Comparison of ENCODE assay signal across 23 cellular contexts in the genomic region with DNA sequence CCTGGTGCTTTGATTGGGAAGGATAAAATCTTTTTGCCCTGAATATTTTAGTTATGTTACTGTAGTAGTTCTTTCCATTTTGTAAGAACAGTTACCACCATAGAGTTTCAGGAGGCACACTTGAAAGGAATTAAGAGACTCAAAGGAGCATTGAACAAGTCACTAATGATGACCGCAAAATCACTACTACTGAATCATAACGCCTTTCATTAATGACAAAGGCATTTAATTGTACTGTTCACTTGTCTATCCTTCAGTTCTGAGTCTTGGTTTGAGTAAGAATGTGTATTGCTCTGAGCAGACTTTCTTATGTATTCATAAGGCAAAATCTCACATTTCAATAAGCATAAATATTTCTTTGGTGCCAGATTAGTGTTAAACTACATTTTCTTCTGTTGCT. TPM values are rescaled to one million over a fixed set of nuclear protein-coding genes. Genes with fewer than 3 reads are reported as not detected.
DNase-seq lines count a peak whose midpoint lies in the region; ATAC-seq, FAIRE-seq and TF ChIP-seq lines count a peak whose summit lies in the region.
"Had no signal": no experiment of that assay in that cellular context is flagged by ENCODE, and none has a peak within 500 bp of the region (broad histone marks: within the 10 kb centered on the region; RNA-seq: fewer than 3 reads in every experiment).

No MANE protein-coding gene starts in this region.

- in situ Hi-C loops in KBM-7 (cut with MboI; ENCODE audit: low pct_unique_long_range_greater_than_20kb, low sequenced_read_pairs) = no loop called here

- no peaks in the 10 kb centered on the region for H3K9me3 Mint-ChIP-seq in activated CD8-positive, alpha-beta T cell treated with anti-CD3 and anti-CD28 coated beads for 36 hours
- peaks cover 3% of the 10 kb centered on the region for H3K9me3 Mint-ChIP-seq in activated CD8-positive, alpha-beta T cell treated with anti-CD3 and anti-CD28 coated beads, Interleukin-2, amount 10 ng/mL, durations not matched to agents 7 days and 5 days (ENCODE audit: insufficient read depth)
- no peaks in the 10 kb centered on the region for H3K9me3 Mint-ChIP-seq in stimulated activated effector memory CD8-positive, alpha-beta T cell treated with anti-CD3 and anti-CD28 coated beads, Interleukin-12 subunit alpha, Interleukin-12 subunit beta, amount 100 ng/mL, for 72 hours
- H3K9me3 Mint-ChIP-seq: CD4-positive, CD25-positive, alpha-beta regulatory T cell; CD8-positive, alpha-beta T cell had no signal

- ATAC-seq in activated CD4-positive, CD25-positive, alpha-beta regulatory T cell treated with anti-CD3 and anti-CD28 coated beads, Interleukin-2, amount 50 U/mL, for 24 hours = peak; percentile 74 to 92
- ATAC-seq in activated CD8-positive, alpha-beta T cell treated with anti-CD3 and anti-CD28 coated beads for 36 hours = peak; percentile 47
- no peak for ATAC-seq in activated CD8-positive, alpha-beta T cell treated with anti-CD3 and anti-CD28 coated beads, Interleukin-2, amount 10 ng/mL, durations not matched to agents 7 days and 5 days
- peak; percentile 96 for ATAC-seq in stimulated activated effector memory CD8-positive, alpha-beta T cell treated with anti-CD3 and anti-CD28 coated beads, Interleukin-12 subunit alpha, Interleukin-12 subunit beta, amount 100 ng/mL, for 72 hours
- ATAC-seq: CD8-positive, alpha-beta T cell; GM12878; HCT116 had no signal

- H3K4me1 Mint-ChIP-seq in activated CD8-positive, alpha-beta T cell treated with anti-CD3 and anti-CD28 coated beads for 36 hours (ENCODE audit: low read depth) = peaks cover 2% of the 10 kb centered on the region
- H3K4me1 Mint-ChIP-seq in activated CD8-positive, alpha-beta T cell treated with anti-CD3 and anti-CD28 coated beads, Interleukin-2, amount 10 ng/mL, durations not matched to agents 7 days and 5 days (ENCODE audit: low read depth) = no peaks in the 10 kb centered on the region
- no peaks in the 10 kb centered on the region for H3K4me1 Mint-ChIP-seq in stimulated activated effector memory CD8-positive, alpha-beta T cell treated with anti-CD3 and anti-CD28 coated beads, Interleukin-12 subunit alpha, Interleukin-12 subunit beta, amount 100 ng/mL, for 72 hours
- H3K4me1 Mint-ChIP-seq: B cell; CD4-positive, CD25-positive, alpha-beta regulatory T cell had no signal

- no peak for TF ChIP-seq CTCF in activated CD8-positive, alpha-beta T cell treated with anti-CD3 and anti-CD28 coated beads for 36 hours (IDR thresholded peaks at IDR 0.05)
- TF ChIP-seq CTCF in D721Med (IDR thresholded peaks at IDR 0.05; ENCODE audit: insufficient read depth, missing control alignments) = no peak

- H3K4me3 Mint-ChIP-seq in activated CD8-positive, alpha-beta T cell treated with anti-CD3 and anti-CD28 coated beads for 36 hours = no peak overlapping the region
- no peak overlapping the region for H3K4me3 Mint-ChIP-seq in activated CD8-positive, alpha-beta T cell treated with anti-CD3 and anti-CD28 coated beads, Interleukin-2, amount 10 ng/mL, durations not matched to agents 7 days and 5 days
- no peak overlapping the region for H3K4me3 Mint-ChIP-seq in stimulated activated effector memory CD8-positive, alpha-beta T cell treated with anti-CD3 and anti-CD28 coated beads, Interleukin-12 subunit alpha, Interleukin-12 subunit beta, amount 100 ng/mL, for 72 hours
- H3K4me3 Mint-ChIP-seq: B cell; CD4-positive, CD25-positive, alpha-beta regulatory T cell; CD8-positive, alpha-beta T cell had no signal

- CTCF ChIA-PET in activated CD8-positive, alpha-beta T cell treated with anti-CD3 and anti-CD28 coated beads for 36 hours (lab: Charles Lee) = no interaction called here
- CTCF ChIA-PET in activated CD8-positive, alpha-beta T cell treated with anti-CD3 and anti-CD28 coated beads, Interleukin-2, amount 10 ng/mL, durations not matched to agents 7 days and 5 days (lab: Charles Lee) = interaction anchor here (0.9 kb wide), 1 partner anchor 23 kb away, joined by 3 read pairs; no protein-coding TSS in a partner anchor

- H3K36me3 Mint-ChIP-seq in activated CD8-positive, alpha-beta T cell treated with anti-CD3 and anti-CD28 coated beads for 36 hours (ENCODE audit: low read depth) = no peaks in the 10 kb centered on the region
- H3K36me3 Mint-ChIP-seq in activated CD8-positive, alpha-beta T cell treated with anti-CD3 and anti-CD28 coated beads, Interleukin-2, amount 10 ng/mL, durations not matched to agents 7 days and 5 days (ENCODE audit: low read depth) = peaks cover 2% of the 10 kb centered on the region
- no peaks in the 10 kb centered on the region for H3K36me3 Mint-ChIP-seq in stimulated activated effector memory CD8-positive, alpha-beta T cell treated with anti-CD3 and anti-CD28 coated beads, Interleukin-12 subunit alpha, Interleukin-12 subunit beta, amount 100 ng/mL, for 72 hours
- H3K36me3 Mint-ChIP-seq: CD4-positive, CD25-positive, alpha-beta regulatory T cell; CD8-positive, alpha-beta T cell had no signal

- peaks cover 10% of the 10 kb centered on the region for H3K27me3 Mint-ChIP-seq in activated CD8-positive, alpha-beta T cell treated with anti-CD3 and anti-CD28 coated beads for 36 hours
- peaks cover 4% of the 10 kb centered on the region for H3K27me3 Mint-ChIP-seq in activated CD8-positive, alpha-beta T cell treated with anti-CD3 and anti-CD28 coated beads, Interleukin-2, amount 10 ng/mL, durations not matched to agents 7 days and 5 days (ENCODE audit: low read depth)

- H3K27ac Mint-ChIP-seq in activated CD8-positive, alpha-beta T cell treated with anti-CD3 and anti-CD28 coated beads for 36 hours = no peak overlapping the region
- H3K27ac Mint-ChIP-seq in activated CD8-positive, alpha-beta T cell treated with anti-CD3 and anti-CD28 coated beads, Interleukin-2, amount 10 ng/mL, durations not matched to agents 7 days and 5 days = no peak overlapping the region
- H3K27ac Mint-ChIP-seq in stimulated activated effector memory CD8-positive, alpha-beta T cell treated with anti-CD3 and anti-CD28 coated beads, Interleukin-12 subunit alpha, Interleukin-12 subunit beta, amount 100 ng/mL, for 72 hours = no peak overlapping the region
- H3K27ac Mint-ChIP-seq: B cell; CD4-positive, CD25-positive, alpha-beta regulatory T cell; CD8-positive, alpha-beta T cell had no signal

- intact Hi-C loops in activated CD8-positive, alpha-beta T cell treated with anti-CD3 and anti-CD28 coated beads for 36 hours (cut with micrococcal nuclease) = no loop called here

- peak; percentile 82 for FAIRE-seq in D721Med (lab: Jason Lieb, UNC)
- FAIRE-seq: A204.1, GM12878, GM19239, H1 had no signal

- DNase-seq in activated CD4-positive, CD25-positive, alpha-beta regulatory T cell (lab: John Stamatoyannopoulos, UW) = no peak
- DNase-seq in activated CD8-positive, alpha-beta T cell treated with anti-CD3 and anti-CD28 coated beads for 36 hours = no peak
- no peak for DNase-seq in activated CD8-positive, alpha-beta T cell treated with anti-CD3 and anti-CD28 coated beads, Interleukin-2, amount 10 ng/mL, durations not matched to agents 7 days and 5 days
- DNase-seq in D721Med (ENCODE audit: insufficient read length, low spot score) (no peak), HCEC 1CT (no peak), KBM-7 (no peak)
- no peak for DNase-seq in stimulated activated effector memory CD8-positive, alpha-beta T cell treated with anti-CD3 and anti-CD28 coated beads, Interleukin-12 subunit alpha, Interleukin-12 subunit beta, amount 100 ng/mL, for 72 hours (ENCODE audit: low spot score in 2 of 2)
- DNase-seq: Caco-2; CD4-positive, CD25-positive, alpha-beta regulatory T cell; CD8-positive, alpha-beta T cell; DMS 273 treated with DMSO at 0.1 percent for 48 hours; DMS79; EL; GDM1; GM23248; H7 had no signal

- POLR2A ChIA-PET in activated CD8-positive, alpha-beta T cell treated with anti-CD3 and anti-CD28 coated beads for 36 hours (lab: Charles Lee) = no interaction called here
- POLR2A ChIA-PET in activated CD8-positive, alpha-beta T cell treated with anti-CD3 and anti-CD28 coated beads, Interleukin-2, amount 10 ng/mL, durations not matched to agents 7 days and 5 days (lab: Charles Lee) = interaction anchor here (0.7 kb wide), 1 partner anchor 46 kb away, joined by 3 read pairs; no protein-coding TSS in a partner anchor

RNA-seq across cellular contexts. Expression of a gene that starts 24.9 kb away (rescaled TPM):
- not detected for total RNA-seq in activated CD8-positive, alpha-beta T cell treated with anti-CD3 and anti-CD28 coated beads for 36 hours
- total RNA-seq in activated CD8-positive, alpha-beta T cell treated with anti-CD3 and anti-CD28 coated beads, Interleukin-2, amount 10 ng/mL, durations not matched to agents 7 days and 5 days = not detected
- total RNA-seq: B cell; CD4-positive, CD25-positive, alpha-beta regulatory T cell; CD8-positive, alpha-beta T cell; GM12878; H1 had no signal

RNA-seq across cellular contexts. Expression of a gene that starts 39.6 kb away (rescaled TPM):
- total RNA-seq in activated CD8-positive, alpha-beta T cell treated with anti-CD3 and anti-CD28 coated beads for 36 hours = 1 to 10 TPM in 1 of 2 experiments, under 1 TPM in 1; 0.96 to 1.2 TPM
- total RNA-seq in activated CD8-positive, alpha-beta T cell treated with anti-CD3 and anti-CD28 coated beads, Interleukin-2, amount 10 ng/mL, durations not matched to agents 7 days and 5 days = under 1 TPM; 0.68 to 0.97 TPM
- total RNA-seq: B cell; CD4-positive, CD25-positive, alpha-beta regulatory T cell; CD8-positive, alpha-beta T cell had no signal
